ENCODE assay signal across 9 cellular contexts in genomic region chr10:122142652-122143237, GRCh38.
DNase-seq lines count a peak whose midpoint lies in the region; ATAC-seq and TF ChIP-seq lines count a peak whose summit lies in the region.
"Had no signal": no experiment of that assay in that cellular context is flagged by ENCODE, and none has a peak within 500 bp of the region (broad histone marks: within the 10 kb centered on the region; RNA-seq: fewer than 3 reads in every experiment).

No MANE protein-coding gene starts in this region.

- H3K9me3 ChIP-seq in OCI-LY1 (ENCODE audit: low read length): no peaks in the 10 kb centered on the region
- no peaks in the 10 kb centered on the region for H3K9me3 ChIP-seq in mammary epithelial cell (replicated peaks; ENCODE audit: insufficient read depth, low read length)
- peaks cover 7% of the 10 kb centered on the region for H3K9me3 ChIP-seq in mesenchymal stem cell (ENCODE audit: control insufficient read depth, low read length)
- no peaks in the 10 kb centered on the region for H3K9me3 ChIP-seq in tibial artery

- H3K9ac ChIP-seq in OCI-LY1 (ENCODE audit: low read length) (no peak overlapping the region), mammary epithelial cell (ENCODE audit: insufficient read depth, low read length) (no peak overlapping the region), mesenchymal stem cell (ENCODE audit: low read length) (peak overlapping the region; percentile 62)

- peak overlapping the region; percentile 67 for H4K8ac ChIP-seq in mesenchymal stem cell (ENCODE audit: low read length)

- no peak overlapping the region for H3K23ac ChIP-seq in mesenchymal stem cell (ENCODE audit: low read length in 2 of 2)

- ATAC-seq in HG02588 (IDR thresholded peaks at IDR 0.05; ENCODE audit: unreplicated experiment): no peak

- CTCF ChIA-PET in mammary epithelial cell (lab: Charles Lee; ENCODE audit: low non-redundant PET): interaction anchor here (0.7 kb wide), 2 partner anchors 106 to 326 kb away, joined by 4 to 7 read pairs; no protein-coding TSS in a partner anchor

- H3K27ac ChIP-seq in OCI-LY1 (ENCODE audit: low read depth, low read length, poor library complexity, severe bottlenecking) (no peak overlapping the region), mammary epithelial cell (ENCODE audit: insufficient read depth, low read depth, low read length) (no peak overlapping the region), mesenchymal stem cell (ENCODE audit: low read length, poor library complexity, severe bottlenecking) (no peak overlapping the region), tibial artery (peak overlapping the region; percentile 81 to 88)

- H3K4me3 ChIP-seq in OCI-LY1 (ENCODE audit: low read depth, low read length, poor library complexity, severe bottlenecking) (no peak overlapping the region), mammary epithelial cell (replicated peaks in 1 of 3; ENCODE audit: insufficient read depth in 1 of 3, low read depth in 2 of 3, low read length in 3 of 3) (no peak overlapping the region), mesenchymal stem cell (ENCODE audit: insufficient read depth in 1 of 2, low read depth in 1 of 2, low read length in 2 of 2) (no peak overlapping the region), tibial artery (no peak overlapping the region)
- H3K4me3 ChIP-seq: skin epidermis had no signal

- peak overlapping the region; percentile 27 for H2BK120ac ChIP-seq in mesenchymal stem cell (ENCODE audit: low read depth, low read length)

- H3K4ac ChIP-seq in mesenchymal stem cell (ENCODE audit: low read depth in 1 of 2, low read length in 2 of 2): peak overlapping the region in 1 of 2 experiments; percentile 71

- H4K91ac ChIP-seq in mesenchymal stem cell (ENCODE audit: low read length): peak overlapping the region; percentile 65

- no peaks in the 10 kb centered on the region for H3K4me1 ChIP-seq in OCI-LY1 (ENCODE audit: insufficient read depth, low read length, severe bottlenecking)
- H3K4me1 ChIP-seq in mammary epithelial cell (ENCODE audit: insufficient read depth, low read length): peaks cover 39% of the 10 kb centered on the region
- H3K4me1 ChIP-seq in mesenchymal stem cell (ENCODE audit: control insufficient read depth, insufficient read depth, low read depth, low read length): peaks cover 43% of the 10 kb centered on the region
- peaks cover 0 to 57% (median 49%) of the 10 kb centered on the region in 4 donors for H3K4me1 ChIP-seq in tibial artery

- intact Hi-C loops in mammary epithelial cell (cut with micrococcal nuclease): loop anchor here (2.0 kb wide), 1 partner anchor 30 kb away; no protein-coding TSS in a partner anchor
- intact Hi-C loops in tibial artery (cut with DNase I; ENCODE audit: low total_unique reads): no loop called here

- H3F3A ChIP-seq in OCI-LY1 (ENCODE audit: insufficient read depth, low read length): no peaks in the 10 kb centered on the region

- H3K79me1 ChIP-seq in mesenchymal stem cell (replicated peaks; ENCODE audit: low read length, poor library complexity, severe bottlenecking): peaks cover 25% of the 10 kb centered on the region

- dilution Hi-C loops in mammary epithelial cell (cut with HindIII; ENCODE audit: low sequenced_read_pairs): loop anchor here (5.0 kb wide), 1 partner anchor 55 kb away; no protein-coding TSS in a partner anchor

- peak overlapping the region; percentile 71 for H2BK15ac ChIP-seq in mesenchymal stem cell (ENCODE audit: low read depth, poor library complexity, severe bottlenecking)

- H3K9me2 ChIP-seq in OCI-LY1 (ENCODE audit: low read depth, low read length): no peaks in the 10 kb centered on the region

- peak overlapping the region; percentile 67 to 81 for H2BK12ac ChIP-seq in mesenchymal stem cell (ENCODE audit: low read length in 2 of 2)

- TF ChIP-seq CTCF in OCI-LY1 (IDR thresholded peaks at IDR 0.05; ENCODE audit: low read length): peak; percentile 82
- TF ChIP-seq CTCF in mammary epithelial cell (conservative IDR thresholded peaks at IDR 0.05 in 1 of 2, IDR thresholded peaks at IDR 0.05 in 1 of 2; ENCODE audit: extremely low read depth in 1 of 2, insufficient read depth in 1 of 2, low read depth in 1 of 2, low read length in 2 of 2): peak; percentile 75 to 91
- peak; percentile 82 to 86 for TF ChIP-seq CTCF in tibial artery (IDR thresholded peaks at IDR 0.05)

- DNase-seq in DMS53 (lab: John Stamatoyannopoulos, UW) (peak; percentile 67), DMS53 treated with DMSO at 0.1 percent for 48 hours (lab: John Stamatoyannopoulos, UW; ENCODE audit: unreplicated experiment) (no peak), mammary epithelial cell (no peak), mesenchymal stem cell (no peak), tibial artery (no peak), NCI-H526 treated with DMSO at 0.1 percent for 48 hours (lab: John Stamatoyannopoulos, UW) (no peak)

- H2BK5ac ChIP-seq in mesenchymal stem cell (ENCODE audit: low read depth, low read length, poor library complexity, severe bottlenecking): no peak overlapping the region

- no TSS peak for BruUV-seq in mammary epithelial cell (replicated peaks; lab: Mats Ljungman, UMichigan)

- H2AK5ac ChIP-seq in mesenchymal stem cell (ENCODE audit: low read length, severe bottlenecking): peak overlapping the region; percentile 48

- WGBS in mammary epithelial cell (ENCODE audit: low coverage, missing lambda C conversion rate): 30% methylated on average over 14 of the region's 14 CpGs
- 24% methylated on average over 8 of the region's 14 CpGs for WGBS in mesenchymal stem cell

- no peaks in the 10 kb centered on the region for H3K27me3 ChIP-seq in OCI-LY1 (ENCODE audit: insufficient read depth, low read length)
- no peaks in the 10 kb centered on the region for H3K27me3 ChIP-seq in mammary epithelial cell (ENCODE audit: insufficient read depth, low read length)
- H3K27me3 ChIP-seq in mesenchymal stem cell (ENCODE audit: control insufficient read depth in 1 of 2, insufficient read depth in 1 of 2, low read length in 2 of 2): no peaks in the 10 kb centered on the region
- no peaks in the 10 kb centered on the region for H3K27me3 ChIP-seq in tibial artery

- H3K14ac ChIP-seq in mesenchymal stem cell (ENCODE audit: low read length in 2 of 2): peak overlapping the region in 1 of 2 experiments; percentile 76

- in situ Hi-C loops in mammary epithelial cell (cut with MboI; ENCODE audit: low sequenced_read_pairs in 2 of 2): no loop called here

- no peak overlapping the region for H2AFZ ChIP-seq in OCI-LY1 (ENCODE audit: low read length)
- H2AFZ ChIP-seq in mammary epithelial cell (ENCODE audit: low read depth, low read length): no peak overlapping the region
- H2AFZ ChIP-seq in mesenchymal stem cell (ENCODE audit: low read depth, low read length): no peak overlapping the region

- H3K79me2 ChIP-seq in OCI-LY1 (ENCODE audit: insufficient read depth, low read length) (no peaks in the 10 kb centered on the region), mammary epithelial cell (ENCODE audit: insufficient read depth, low read length) (peaks cover 29% of the 10 kb centered on the region)

- H3K4me2 ChIP-seq in OCI-LY1 (ENCODE audit: low read length) (no peak overlapping the region), mammary epithelial cell (ENCODE audit: insufficient read depth, low read depth, low read length) (no peak overlapping the region), mesenchymal stem cell (ENCODE audit: low read length, poor library complexity, severe bottlenecking) (no peak overlapping the region)

- peak overlapping the region; percentile 84 to 85 for H3K18ac ChIP-seq in mesenchymal stem cell (ENCODE audit: low read depth in 1 of 2, low read length in 2 of 2)

- H3K36me3 ChIP-seq in OCI-LY1 (ENCODE audit: insufficient read depth, low read length) (no peaks in the 10 kb centered on the region), mammary epithelial cell (ENCODE audit: insufficient read depth, low read length) (peaks cover 6% of the 10 kb centered on the region), mesenchymal stem cell (ENCODE audit: control insufficient read depth in 1 of 2, insufficient read depth in 2 of 2, low read depth in 1 of 2, low read length in 2 of 2) (peaks cover 6 to 7% of the 10 kb centered on the region in 2 experiments), tibial artery (peaks cover 0 to 21% (median 13%) of the 10 kb centered on the region in 3 donors)

- H4K20me1 ChIP-seq in OCI-LY1 (ENCODE audit: insufficient read depth, low read length) (no peaks in the 10 kb centered on the region), mammary epithelial cell (ENCODE audit: insufficient read depth, low read length) (no peaks in the 10 kb centered on the region)

Comparison
In these comparisons a context has a peak if more than half of its experiments do, and no peak if none do; other contexts are left out.
1. H3K27ac ChIP-seq: peak in tibial artery (2 of 2); none in OCI-LY1 (single experiment), mammary epithelial cell (single experiment) and mesenchymal stem cell (single experiment).
2. Peak in every context shown above with its lines, with median percentiles within 50 percentile points of each other: CTCF ChIP-seq.